Comparison of ENCODE assay signal across 8 cellular contexts in the genomic region with DNA sequence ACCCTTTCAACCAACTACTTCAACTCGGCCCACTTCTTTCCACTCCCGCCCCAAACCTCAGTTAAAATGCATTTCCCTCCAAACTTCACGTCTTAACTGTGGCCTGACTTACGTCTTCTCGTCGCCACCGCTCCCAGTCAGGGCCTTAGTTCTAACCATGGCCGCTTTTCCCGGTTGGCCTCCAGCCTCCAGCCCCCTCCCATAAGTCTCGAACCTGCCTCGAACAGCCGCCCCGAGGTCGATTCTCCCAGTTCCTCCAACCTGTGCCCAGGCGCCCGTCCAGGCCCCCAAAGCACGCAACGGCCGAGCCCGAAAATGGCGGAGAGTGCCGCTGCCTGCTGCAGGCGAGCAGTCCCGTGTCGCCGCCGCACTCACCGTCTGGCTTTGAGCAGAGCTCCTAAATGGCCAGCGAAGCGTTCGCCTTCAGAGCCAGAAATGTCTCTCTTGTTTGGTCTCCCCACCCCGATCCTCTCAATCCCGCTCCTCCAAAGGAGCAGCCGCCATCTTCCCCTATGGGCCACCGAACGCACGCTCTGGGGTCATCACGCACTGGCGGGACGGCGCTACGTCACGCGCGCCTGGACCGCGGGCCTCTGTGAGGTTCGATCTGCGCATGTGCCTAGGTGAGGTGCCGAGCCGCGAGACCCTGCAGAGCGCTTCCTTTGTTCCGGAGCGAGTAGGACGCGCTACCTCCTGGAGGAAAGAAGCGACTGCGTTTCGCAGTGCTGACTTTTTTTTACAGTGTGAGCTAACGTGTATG. TPM values are rescaled to one million over a fixed set of nuclear protein-coding genes. Genes with fewer than 3 reads are reported as not detected.
DNase-seq lines count a peak whose midpoint lies in the region; ATAC-seq and TF ChIP-seq lines count a peak whose summit lies in the region.

A gene (minus strand): TSS at position 535 of the 760 bp plus-strand sequence. CDS start 40,190 bp downstream, outside the sequence.

- peak within 1 kb of the TSS; percentile 85 to 97 (median 93) for H3K9ac ChIP-seq in BLaER1 treated with 17β-estradiol and CSF1 and Interleukin-3, amounts not matched to agents 10 nM and 100 nM

- H3K27me3 ChIP-seq in BLaER1 treated with 17β-estradiol and CSF1 and Interleukin-3, amounts not matched to agents 10 nM and 100 nM, result no peaks in the 10 kb centered on the region

- H3K36me3 ChIP-seq in BLaER1 treated with 17β-estradiol and CSF1 and Interleukin-3, amounts not matched to agents 10 nM and 100 nM, result peaks cover 0 to 25% (median 4%) of the 10 kb centered on the region in 11 experiments; a peak in 6 of 22 replicates

- H3K4me1 ChIP-seq in BLaER1 treated with 17β-estradiol and CSF1 and Interleukin-3, amounts not matched to agents 10 nM and 100 nM, result peaks cover 28 to 60% (median 47%) of the 10 kb centered on the region in 10 experiments

- H3K27ac ChIP-seq in BLaER1 treated with 17β-estradiol and CSF1 and Interleukin-3, amounts not matched to agents 10 nM and 100 nM, result peak within 1 kb of the TSS; percentile 88 to 95 (median 90)
- H3K27ac ChIP-seq in coronary artery, result peak within 1 kb of the TSS; percentile 77 to 89

- DNase-seq in GM19240 (ENCODE audit: insufficient read length, low spot score) (peak; percentile 95), NCI-H526 (lab: John Stamatoyannopoulos, UW) (peak; percentile 86 to 97), coronary artery (ENCODE audit: low spot score) (peak; percentile 87), left lobe of liver (ENCODE audit: low spot score) (peak; percentile 96)
- peak; percentile 96 for DNase-seq in activated CD4-positive, alpha-beta T cell treated with anti-CD3 and anti-CD28 coated beads for 48 hours
- DNase-seq in stimulated activated CD4-positive, alpha-beta T cell treated with anti-CD3 and anti-CD28 coated beads, Interleukin-2, amount 100 ng/mL, for 48 hours, result peak; percentile 90 to 93

- H4K20me1 ChIP-seq in BLaER1 treated with 17β-estradiol and CSF1 and Interleukin-3, amounts not matched to agents 10 nM and 100 nM, result peaks cover 30 to 45% (median 37%) of the 10 kb centered on the region in 11 experiments

- no peaks in the 10 kb centered on the region for H3K9me3 ChIP-seq in BLaER1 treated with 17β-estradiol and CSF1 and Interleukin-3, amounts not matched to agents 10 nM and 100 nM (replicated peaks in 1 of 11)

- peak within 1 kb of the TSS; percentile 76 to 99 (median 88) for H3K4me2 ChIP-seq in BLaER1 treated with 17β-estradiol and CSF1 and Interleukin-3, amounts not matched to agents 10 nM and 100 nM

- H3K4me3 ChIP-seq in BLaER1 treated with 17β-estradiol and CSF1 and Interleukin-3, amounts not matched to agents 10 nM and 100 nM, result peak within 1 kb of the TSS; percentile 74 to 97 (median 82)
- H3K4me3 ChIP-seq in coronary artery, result peak within 1 kb of the TSS; percentile 77

- ATAC-seq in HG03460 (IDR thresholded peaks at IDR 0.05; ENCODE audit: unreplicated experiment) (peak; percentile 98), left lobe of liver (peak; percentile 93)

- no peak for TF ChIP-seq CTCF in coronary artery (IDR thresholded peaks at IDR 0.05)

RNA-seq across cellular contexts. Expression of the gene that starts here (rescaled TPM):
- total RNA-seq in left lobe of liver, result 28.8 TPM

Comparison
In these comparisons a context has a peak if more than half of its experiments do, and no peak if none do; other contexts are left out.
1. Peak in every context shown above with its lines: DNase-seq, ATAC-seq, H3K4me3 ChIP-seq and H3K27ac ChIP-seq.